Comparison of ENCODE assay signal across 8 cellular contexts in genomic region chr19:52398091-52398461, GRCh38. TPM values are rescaled to one million over a fixed set of nuclear protein-coding genes. Genes with fewer than 3 reads are reported as not detected.
DNase-seq lines count a peak whose midpoint lies in the region; ATAC-seq and TF ChIP-seq lines count a peak whose summit lies in the region.

No MANE protein-coding gene starts in this region.

- no peaks in the 10 kb centered on the region for H3K4me1 ChIP-seq in PC-3 (ENCODE audit: insufficient read depth, low read length)
- H3K4me1 ChIP-seq in mucosa of descending colon (ENCODE audit: low read depth): peaks cover 2% of the 10 kb centered on the region

- H3K4me3 Mint-ChIP-seq in dendritic cell treated with granulocyte-macrophage colony-stimulating factor and Interleukin-4, amounts not matched to agents 40 ng/mL and 50 ng/mL, for 4 days: peak overlapping the region; percentile 82

- POLR2A ChIA-PET in PC-3 (lab: Charles Lee; ENCODE audit: unreplicated experiment): no interaction called here

- no peaks in the 10 kb centered on the region for H3K79me2 ChIP-seq in PC-3 (ENCODE audit: low read length)

- peak overlapping the region; percentile 87 for H3K27ac Mint-ChIP-seq in dendritic cell treated with granulocyte-macrophage colony-stimulating factor and Interleukin-4, amounts not matched to agents 40 ng/mL and 50 ng/mL, for 4 days

- BruUV-seq in PC-3 (replicated peaks; lab: Mats Ljungman, UMichigan): TSS peak; percentile 91

- peak; percentile 58 for DNase-seq in activated CD8-positive, alpha-beta memory T cell treated with anti-CD3 and anti-CD28 coated beads, Interleukin-2, amount 50 U/mL, for 48 hours
- no peak for DNase-seq in activated CD8-positive, alpha-beta memory T cell treated with anti-CD3 and anti-CD28 coated beads, Interleukin-2, amount 50 U/mL, for 4 hours
- no peak for DNase-seq in PC-3
- DNase-seq in mucosa of descending colon: peak in 1 of 3 donors; percentile 30
- no peak for DNase-seq in T-helper 9 cell
- DNase-seq in DMS153 (lab: John Stamatoyannopoulos, UW): no peak

- H3K9me2 ChIP-seq in PC-3 (replicated peaks; ENCODE audit: low read length): no peaks in the 10 kb centered on the region

- H3K27me3 ChIP-seq in PC-3 (ENCODE audit: low read length): no peaks in the 10 kb centered on the region

- H3K9me3 Mint-ChIP-seq in dendritic cell treated with granulocyte-macrophage colony-stimulating factor and Interleukin-4, amounts not matched to agents 40 ng/mL and 50 ng/mL, for 4 days: peaks cover 78% of the 10 kb centered on the region

- H3K4me2 ChIP-seq in PC-3 (ENCODE audit: low read length): peak overlapping the region; percentile 81

- no peaks in the 10 kb centered on the region for H3F3A ChIP-seq in PC-3 (ENCODE audit: low read length, unreplicated experiment)

- H3K4me1 Mint-ChIP-seq in dendritic cell treated with granulocyte-macrophage colony-stimulating factor and Interleukin-4, amounts not matched to agents 40 ng/mL and 50 ng/mL, for 4 days (ENCODE audit: low read depth): peaks cover 20% of the 10 kb centered on the region

- no peaks in the 10 kb centered on the region for H3K27me3 Mint-ChIP-seq in dendritic cell treated with granulocyte-macrophage colony-stimulating factor and Interleukin-4, amounts not matched to agents 40 ng/mL and 50 ng/mL, for 4 days

- peak overlapping the region; percentile 75 for H3K4me3 ChIP-seq in PC-3 (ENCODE audit: low read length)
- H3K4me3 ChIP-seq in mucosa of descending colon: peak overlapping the region; percentile 55

- H2AFZ ChIP-seq in PC-3 (ENCODE audit: low read length): peak overlapping the region; percentile 98

- no peak for TF ChIP-seq CTCF in PC-3 (conservative IDR thresholded peaks at IDR 0.05; ENCODE audit: low read depth, low read length)
- TF ChIP-seq CTCF in mucosa of descending colon (IDR thresholded peaks at IDR 0.05): no peak

- ATAC-seq in PC-3 (peak; percentile 48), mucosa of descending colon (peak; percentile 47), GM18861 (IDR thresholded peaks at IDR 0.05; ENCODE audit: unreplicated experiment) (no peak)

- H4K20me1 ChIP-seq in PC-3 (ENCODE audit: low read length): no peaks in the 10 kb centered on the region

- peaks cover 22% of the 10 kb centered on the region; the same call in 1 of the 2 replicates for H3K36me3 ChIP-seq in PC-3 (ENCODE audit: low read depth, low read length)
- peaks cover 3% of the 10 kb centered on the region for H3K36me3 ChIP-seq in mucosa of descending colon (ENCODE audit: low read depth)

- peak overlapping the region; percentile 71 for H3K9ac ChIP-seq in PC-3 (ENCODE audit: low read length)

- H3K9me3 ChIP-seq in PC-3 (ENCODE audit: low read length) (peaks cover 46% of the 10 kb centered on the region), mucosa of descending colon (peaks cover 44% of the 10 kb centered on the region)

- H3K27ac ChIP-seq in PC-3 (ENCODE audit: low read length): 0 out of 2 replicates have a peak overlapping the region, but pooled peaks have one; percentile 6

- H3K36me3 Mint-ChIP-seq in dendritic cell treated with granulocyte-macrophage colony-stimulating factor and Interleukin-4, amounts not matched to agents 40 ng/mL and 50 ng/mL, for 4 days (ENCODE audit: low read depth): peaks cover 78% of the 10 kb centered on the region

- CTCF ChIA-PET in PC-3 (lab: Charles Lee): no interaction called here

- intact Hi-C loops in PC-3 (cut with micrococcal nuclease) (no loop called here), mucosa of descending colon (cut with DNase I, micrococcal nuclease) (no loop called here)
- intact Hi-C loops in dendritic cell treated with granulocyte-macrophage colony-stimulating factor and Interleukin-4, amounts not matched to agents 40 ng/mL and 50 ng/mL, for 4 days (cut with micrococcal nuclease): no loop called here

RNA-seq across cellular contexts. Expression of gene ZNF528, which starts 0.4 kb away (rescaled TPM):
- total RNA-seq in PC-3 (2014; rRNA removed) (4.9 and 5.7 TPM in 2 replicates), mucosa of descending colon (10 to 100 TPM; 11.2 to 21.9 (median 20.8) TPM)

RNA-seq across cellular contexts. Expression of gene ZNF880, which starts 28.4 kb away (rescaled TPM):
- total RNA-seq in PC-3 (2014; rRNA removed): 1.7 and 3.2 TPM in 2 replicates
- 10 to 100 TPM in 1 of 3 donors, 1 to 10 TPM in 2; 8.6 to 16.7 (median 9.6) TPM for total RNA-seq in mucosa of descending colon

RNA-seq across cellular contexts. Expression of gene ZNF534, which starts 30.9 kb away (rescaled TPM):
- not detected in 2 replicates for total RNA-seq in PC-3 (2014; rRNA removed)
- not detected for total RNA-seq in mucosa of descending colon

RNA-seq across cellular contexts. Expression of gene ZNF578, which starts 55.3 kb away (rescaled TPM):
- total RNA-seq in PC-3 (2014; rRNA removed) (not detected in 2 replicates), mucosa of descending colon (1 to 10 TPM in 1 of 3 donors, under 1 TPM in 2; 0.27 to 2.6 (median 0.43) TPM)
